8 cellular contexts compared by ENCODE assay signal in genomic region chr3:12750223-12750622, GRCh38. TPM values are rescaled to one million over a fixed set of nuclear protein-coding genes. Genes with fewer than 3 reads are reported as not detected.
DNase-seq lines count a peak whose midpoint lies in the region; ATAC-seq, FAIRE-seq and TF ChIP-seq lines count a peak whose summit lies in the region.

No MANE protein-coding gene starts in this region.

- peaks cover 3% of the 10 kb centered on the region for H3K27me3 Mint-ChIP-seq in astrocyte (ENCODE audit: low read depth, unreplicated experiment)

- no peak for FAIRE-seq in astrocyte (lab: Jason Lieb, UNC)

- H3K36me3 ChIP-seq in astrocyte (ENCODE audit: insufficient read depth, low read length) (no peaks in the 10 kb centered on the region), right lobe of liver (no peaks in the 10 kb centered on the region)

- intact Hi-C loops in right lobe of liver (cut with DNase I) (no loop called here), lower leg skin (cut with DNase I; ENCODE audit: low total_unique reads) (no loop called here)

- no peak overlapping the region for H3K4me3 Mint-ChIP-seq in astrocyte (ENCODE audit: unreplicated experiment)

- peak overlapping the region; percentile 66 for H3K27ac Mint-ChIP-seq in astrocyte (ENCODE audit: unreplicated experiment)

- H3K4me2 ChIP-seq in astrocyte (ENCODE audit: low read length), result no peak overlapping the region

- no peak overlapping the region for H2AFZ ChIP-seq in astrocyte (ENCODE audit: low read depth, low read length)

- H3K27me3 ChIP-seq in astrocyte (ENCODE audit: insufficient read depth, low read length) (no peaks in the 10 kb centered on the region), right lobe of liver (no peaks in the 10 kb centered on the region)

- H3K9ac ChIP-seq in astrocyte (ENCODE audit: low read length), result no peak overlapping the region

- TF ChIP-seq POLR2A in right lobe of liver (IDR thresholded peaks at IDR 0.05), result no peak
- no peak for TF ChIP-seq POLR2A in lower leg skin (IDR thresholded peaks at IDR 0.05)

- peaks cover 16% of the 10 kb centered on the region for H3K4me1 Mint-ChIP-seq in astrocyte (ENCODE audit: low read depth, unreplicated experiment)

- no peaks in the 10 kb centered on the region for H4K20me1 ChIP-seq in astrocyte (ENCODE audit: insufficient read depth, low read length)

- no peaks in the 10 kb centered on the region for H3K36me3 Mint-ChIP-seq in astrocyte (ENCODE audit: low read depth, unreplicated experiment)

- peak; percentile 82 for DNase-seq in Daoy (ENCODE audit: low read depth)
- peak; percentile 84 for DNase-seq in astrocyte (ENCODE audit: low read depth)
- DNase-seq in right lobe of liver, result peak in 1 of 3 donors; percentile 48
- no peak for DNase-seq in lower leg skin (ENCODE audit: low spot score in 2 of 2)
- DNase-seq in NCI-H1417 treated with DMSO at 0.1 percent for 48 hours (lab: John Stamatoyannopoulos, UW), result no peak
- no peak for DNase-seq in activated CD4-positive, alpha-beta T cell treated with anti-CD3 and anti-CD28 coated beads, Interleukin-2, amount 50 U/mL, for 48 hours
- DNase-seq in KG1 (lab: John Stamatoyannopoulos, UW), result no peak

- H3K9me3 ChIP-seq in astrocyte (ENCODE audit: insufficient read depth, low read depth, low read length), result no peaks in the 10 kb centered on the region
- no peaks in the 10 kb centered on the region for H3K9me3 ChIP-seq in right lobe of liver

- no peaks in the 10 kb centered on the region for H3K9me3 Mint-ChIP-seq in astrocyte (ENCODE audit: unreplicated experiment)

- H3K27ac ChIP-seq in astrocyte (ENCODE audit: low read depth, low read length) (peak overlapping the region; percentile 65), right lobe of liver (no peak overlapping the region)

- 8% methylated on average over 3 of the region's 3 CpGs for WGBS in right lobe of liver (ENCODE audit: insufficient coverage, low coverage, low lambda C conversion rate, missing lambda C conversion rate)
- WGBS in lower leg skin, 2 donors, result 6 to 26% methylated on average over 3 of the region's 3 CpGs

- H3K79me2 ChIP-seq in astrocyte (ENCODE audit: insufficient read depth, low read length), result no peaks in the 10 kb centered on the region

- H3K4me1 ChIP-seq in astrocyte (ENCODE audit: insufficient read depth, low read length) (peaks cover 12% of the 10 kb centered on the region), right lobe of liver (no peaks in the 10 kb centered on the region)

- peak; percentile 7 for ATAC-seq in HG03469 (IDR thresholded peaks at IDR 0.05; ENCODE audit: unreplicated experiment)
- ATAC-seq in right lobe of liver, result peak; percentile 32 to 81 (median 73)

- TF ChIP-seq CTCF in astrocyte (IDR thresholded peaks at IDR 0.05; ENCODE audit: insufficient read depth, low read depth, low read length), result no peak
- no peak for TF ChIP-seq CTCF in right lobe of liver (IDR thresholded peaks at IDR 0.05)
- no peak for TF ChIP-seq CTCF in lower leg skin (IDR thresholded peaks at IDR 0.05)

- H3K4me3 ChIP-seq in astrocyte (ENCODE audit: insufficient read depth, low read depth, low read length), result no peak overlapping the region
- no peak overlapping the region for H3K4me3 ChIP-seq in right lobe of liver
- no peak overlapping the region for H3K4me3 ChIP-seq in lower leg skin (ENCODE audit: low read depth, poor library complexity, severe bottlenecking)

RNA-seq across cellular contexts. Expression of gene TMEM40, which starts 8.8 kb away (rescaled TPM):
- total RNA-seq in Daoy (2014; rRNA removed; shearing (Covaris generic)), result not detected in 2 replicates
- total RNA-seq in astrocyte, result 1.3 and 2.0 TPM in 2 replicates
- 1 to 10 TPM in 1 of 6 experiments, under 1 TPM in 2, not detected in 3; 0.35 to 1.1 (median 0.51) TPM for total RNA-seq in right lobe of liver
- total RNA-seq in lower leg skin, result 10 to 100 TPM; 46.4 to 93.6 (median 50.7) TPM

RNA-seq across cellular contexts. Expression of gene CAND2, which starts 46.3 kb away (rescaled TPM):
- total RNA-seq in Daoy (2014; rRNA removed; shearing (Covaris generic)), result 1.4 and 3.7 TPM in 2 replicates
- total RNA-seq in astrocyte (3.8 and 4.6 TPM in 2 replicates), right lobe of liver (1 to 10 TPM in 2 of 6 experiments, under 1 TPM in 4; 0.61 to 4.4 (median 0.77) TPM), lower leg skin (1 to 10 TPM in 3 of 4 donors, under 1 TPM in 1; 0.63 to 4.2 (median 2.8) TPM)

Comparison
In these comparisons a context has a peak if more than half of its experiments do, and no peak if none do; other contexts are left out.
1. DNase-seq: peak in Daoy (single experiment) and astrocyte (single experiment); none in lower leg skin (0 of 2), NCI-H1417 treated with DMSO at 0.1 percent for 48 hours (single experiment), activated CD4-positive, alpha-beta T cell treated with anti-CD3 and anti-CD28 coated beads, Interleukin-2, amount 50 U/mL, for 48 hours (0 of 2) and KG1 (single experiment).
2. RNA of gene TMEM40, which starts 8.8 kb away (total RNA-seq): 46.4 to 93.6 TPM in lower leg skin; 1.3 to 2.0 TPM in astrocyte, 0.35 to 1.1 TPM in right lobe of liver and not detected in Daoy; every median in the first group is over 10 times any median in the second.